18 cellular contexts compared by ENCODE assay signal in the genomic region with DNA sequence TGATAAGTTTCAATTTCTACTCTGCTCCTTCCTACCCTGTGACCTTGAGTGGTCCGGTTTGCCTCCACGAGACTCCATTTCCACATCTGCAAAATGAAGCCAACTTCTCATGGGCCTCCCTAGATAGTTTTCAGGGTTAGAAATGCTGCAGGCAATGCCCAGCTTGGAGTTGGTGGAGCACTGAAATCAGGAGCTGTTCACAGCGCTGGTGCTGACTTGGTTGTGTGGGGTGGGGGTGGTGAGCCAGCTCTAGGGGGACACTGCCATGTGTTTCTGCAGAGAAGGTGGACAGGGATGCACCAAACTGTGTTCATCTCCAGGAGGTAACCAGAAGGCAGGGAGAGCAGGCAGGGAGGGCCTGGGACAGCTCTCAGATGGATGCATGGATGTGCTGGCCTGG. TPM values are rescaled to one million over a fixed set of nuclear protein-coding genes. Genes with fewer than 3 reads are reported as not detected.
DNase-seq lines count a peak whose midpoint lies in the region; ATAC-seq, FAIRE-seq and TF ChIP-seq lines count a peak whose summit lies in the region.
"Had no signal": no experiment of that assay in that cellular context is flagged by ENCODE, and none has a peak within 500 bp of the region (broad histone marks: within the 10 kb centered on the region; RNA-seq: fewer than 3 reads in every experiment).

No MANE protein-coding gene starts in this region.

- H3K4me1 Mint-ChIP-seq in activated naive CD4-positive, alpha-beta T cell treated with anti-CD3 and anti-CD28 coated beads, Interleukin-2, amount 10 ng/mL, durations not matched to agents 7 days and 5 days, result peaks cover 4% of the 10 kb centered on the region
- H3K4me1 Mint-ChIP-seq in activated T-cell treated with anti-CD3 and anti-CD28 coated beads, Interleukin-2, amount 50 U/mL, for 24 hours (ENCODE audit: low read depth), result peaks cover 5% of the 10 kb centered on the region

- H3K36me3 Mint-ChIP-seq in activated naive CD4-positive, alpha-beta T cell treated with anti-CD3 and anti-CD28 coated beads, Interleukin-2, amount 10 ng/mL, durations not matched to agents 7 days and 5 days, result no peaks in the 10 kb centered on the region
- H3K36me3 Mint-ChIP-seq in activated naive CD4-positive, alpha-beta T cell treated with anti-CD3 and anti-CD28 coated beads, Interleukin-2, amount 50 U/mL, for 72 hours, result no peaks in the 10 kb centered on the region
- H3K36me3 Mint-ChIP-seq in activated T-cell treated with anti-CD3 and anti-CD28 coated beads, Interleukin-2, amount 50 U/mL, for 24 hours (ENCODE audit: low read depth), result no peaks in the 10 kb centered on the region

- no peak overlapping the region for H3K27ac Mint-ChIP-seq in activated naive CD4-positive, alpha-beta T cell treated with anti-CD3 and anti-CD28 coated beads, Interleukin-2, amount 10 ng/mL, durations not matched to agents 7 days and 5 days
- H3K27ac Mint-ChIP-seq in activated naive CD4-positive, alpha-beta T cell treated with anti-CD3 and anti-CD28 coated beads, Interleukin-2, amount 50 U/mL, for 72 hours, result no peak overlapping the region
- H3K27ac Mint-ChIP-seq in activated T-cell treated with anti-CD3 and anti-CD28 coated beads, Interleukin-2, amount 50 U/mL, for 24 hours, result no peak overlapping the region

- no peak overlapping the region for H3K4me3 Mint-ChIP-seq in activated naive CD4-positive, alpha-beta T cell treated with anti-CD3 and anti-CD28 coated beads, Interleukin-2, amount 10 ng/mL, durations not matched to agents 7 days and 5 days
- no peak overlapping the region for H3K4me3 Mint-ChIP-seq in activated T-cell treated with anti-CD3 and anti-CD28 coated beads, Interleukin-2, amount 50 U/mL, for 24 hours

- ATAC-seq in activated naive CD4-positive, alpha-beta T cell treated with anti-CD3 and anti-CD28 coated beads, Interleukin-2, amount 50 U/mL, for 72 hours, result no peak

- peak; percentile 90 for FAIRE-seq in urothelium cell line (lab: Jason Lieb, UNC)
- FAIRE-seq: GM12891, GM19239 had no signal

- no peaks in the 10 kb centered on the region for H3K9me3 Mint-ChIP-seq in activated naive CD4-positive, alpha-beta T cell treated with anti-CD3 and anti-CD28 coated beads, Interleukin-2, amount 10 ng/mL, durations not matched to agents 7 days and 5 days
- no peaks in the 10 kb centered on the region for H3K9me3 Mint-ChIP-seq in activated naive CD4-positive, alpha-beta T cell treated with anti-CD3 and anti-CD28 coated beads, Interleukin-2, amount 50 U/mL, for 72 hours
- H3K9me3 Mint-ChIP-seq in activated T-cell treated with anti-CD3 and anti-CD28 coated beads, Interleukin-2, amount 50 U/mL, for 24 hours, result no peaks in the 10 kb centered on the region

- CTCF ChIA-PET in activated naive CD4-positive, alpha-beta T cell treated with anti-CD3 and anti-CD28 coated beads, Interleukin-2, amount 10 ng/mL, durations not matched to agents 7 days and 5 days (lab: Charles Lee), result interaction anchor here (0.7 kb wide), 1 partner anchor 172 kb away, joined by 3 read pairs; no protein-coding TSS in a partner anchor

- DNase-seq in activated naive CD4-positive, alpha-beta T cell treated with anti-CD3 and anti-CD28 coated beads, Interleukin-2, amount 10 ng/mL, durations not matched to agents 7 days and 5 days, result peak; percentile 27
- no peak for DNase-seq in activated naive CD4-positive, alpha-beta T cell treated with anti-CD3 and anti-CD28 coated beads, Interleukin-2, amount 50 U/mL, for 72 hours (ENCODE audit: low spot score in 2 of 2)
- DNase-seq in iPS-NIHi11 (ENCODE audit: low spot score), result peak; percentile 56
- no peak for DNase-seq in urothelium cell line (ENCODE audit: low spot score)
- DNase-seq in activated effector memory CD4-positive, alpha-beta T cell treated with Interleukin-2 at 50 U/mL for 16 hours, result no peak
- DNase-seq in OCI-M2 (lab: John Stamatoyannopoulos, UW; ENCODE audit: unreplicated experiment), result no peak
- no peak for DNase-seq in activated T-cell treated with anti-CD3 and anti-CD28 coated beads, Interleukin-2, amount 50 U/mL, for 24 hours
- DNase-seq: 8988T, GM23248, NCI-H187 treated with DMSO at 0.1 percent for 48 hours, NCI-H2171, NCI-H446 treated with DMSO at 0.1 percent for 48 hours, NCI-H748 treated with DMSO at 0.1 percent for 48 hours, SIG-M5 had no signal

- peaks cover 19% of the 10 kb centered on the region for H3K27me3 Mint-ChIP-seq in activated naive CD4-positive, alpha-beta T cell treated with anti-CD3 and anti-CD28 coated beads, Interleukin-2, amount 10 ng/mL, durations not matched to agents 7 days and 5 days
- no peaks in the 10 kb centered on the region for H3K27me3 Mint-ChIP-seq in activated T-cell treated with anti-CD3 and anti-CD28 coated beads, Interleukin-2, amount 50 U/mL, for 24 hours

TF ChIP-seq in PFSK-1, 5 proteins besides CTCF, POLR2A, EP300 and RAD21:
- TF ChIP-seq POLR2AphosphoS5 (IDR thresholded peaks at IDR 0.05; ENCODE audit: low read depth, low read length) (no peak), REST (IDR thresholded peaks at IDR 0.05; ENCODE audit: insufficient read depth in 1 of 2, low read depth in 2 of 2, low read length in 2 of 2) (peak; percentile 75 to 88)

RNA-seq across cellular contexts. Expression of gene SGSM1, which starts 37.0 kb away (rescaled TPM):
- total RNA-seq in activated naive CD4-positive, alpha-beta T cell treated with anti-CD3 and anti-CD28 coated beads, Interleukin-2, amount 50 U/mL, for 72 hours, result under 1 TPM; 0.19 to 0.20 TPM
- polyA plus RNA-seq in PFSK-1 (2012; ENCODE audit: insufficient read length, low read depth), result 1.1 TPM
- total RNA-seq: G401, GM23248 had no signal
- polyA plus RNA-seq: GM23248 had no signal

Comparison
In these comparisons a context has a peak if more than half of its experiments do, and no peak if none do; other contexts are left out.
1. DNase-seq: peak in activated naive CD4-positive, alpha-beta T cell treated with anti-CD3 and anti-CD28 coated beads, Interleukin-2, amount 10 ng/mL, durations not matched to agents 7 days and 5 days (single experiment) and iPS-NIHi11 (single experiment); none in activated naive CD4-positive, alpha-beta T cell treated with anti-CD3 and anti-CD28 coated beads, Interleukin-2, amount 50 U/mL, for 72 hours (0 of 2), urothelium cell line (single experiment), activated effector memory CD4-positive, alpha-beta T cell treated with Interleukin-2 at 50 U/mL for 16 hours (single experiment), OCI-M2 (single experiment) and activated T-cell treated with anti-CD3 and anti-CD28 coated beads, Interleukin-2, amount 50 U/mL, for 24 hours (single experiment).